ENCODE assay signal across 12 cellular contexts in genomic region chr3:30646181-30646876, GRCh38. TPM values are rescaled to one million over a fixed set of nuclear protein-coding genes. Genes with fewer than 3 reads are reported as not detected.
DNase-seq lines count a peak whose midpoint lies in the region; ATAC-seq and TF ChIP-seq lines count a peak whose summit lies in the region.
"Had no signal": no experiment of that assay in that cellular context is flagged by ENCODE, and none has a peak within 500 bp of the region (broad histone marks: within the 10 kb centered on the region; RNA-seq: fewer than 3 reads in every experiment).

No MANE protein-coding gene starts in this region.

- CTCF ChIA-PET in MCF 10A (lab: Yijun Ruan, JAX), result interaction anchor here (2.0 kb wide), 1 partner anchor 12 kb away, joined by 9 read pairs; no protein-coding TSS in a partner anchor

- in situ Hi-C loops in ACHN (cut with HindIII; ENCODE audit: low pct_ligation_motif_present, low pct_unique_long_range_greater_than_20kb, low sequenced_read_pairs), result no loop called here

- no peak for ATAC-seq in sciatic nerve

- H3K27me3 Mint-ChIP-seq in MCF 10A (ENCODE audit: insufficient read depth, unreplicated experiment), result no peaks in the 10 kb centered on the region

- H3K9me3 ChIP-seq in breast epithelium (no peaks in the 10 kb centered on the region), tibial nerve (no peaks in the 10 kb centered on the region)

- H3K4me3 Mint-ChIP-seq in MCF 10A (ENCODE audit: unreplicated experiment), result no peak overlapping the region

- peaks cover 38% of the 10 kb centered on the region for H3K4me1 Mint-ChIP-seq in MCF 10A (ENCODE audit: insufficient read depth, unreplicated experiment)

- peaks cover 93% of the 10 kb centered on the region for H3K36me3 Mint-ChIP-seq in MCF 10A (ENCODE audit: insufficient read depth, unreplicated experiment)

- H3K4me1 ChIP-seq in breast epithelium, result peaks cover 0 to 5% of the 10 kb centered on the region in 2 donors
- H3K4me1 ChIP-seq in tibial nerve, result peaks cover 0 to 97% (median 66%) of the 10 kb centered on the region in 4 donors

- H3K36me3 ChIP-seq in breast epithelium (no peaks in the 10 kb centered on the region), tibial nerve (peaks cover 0 to 67% (median 0%) of the 10 kb centered on the region in 3 donors)

- TF ChIP-seq CTCF in MCF 10A (IDR thresholded peaks at IDR 0.05; ENCODE audit: unreplicated experiment), result no peak
- TF ChIP-seq CTCF in breast epithelium (IDR thresholded peaks at IDR 0.05), result no peak
- TF ChIP-seq CTCF in fibroblast of pulmonary artery (IDR thresholded peaks at IDR 0.05; ENCODE audit: low read length, missing control alignments), result no peak
- no peak for TF ChIP-seq CTCF in tibial nerve (IDR thresholded peaks at IDR 0.05)

- intact Hi-C loops in MCF 10A (cut with micrococcal nuclease), result no loop called here
- intact Hi-C loops in breast epithelium (cut with DNase I; ENCODE audit: low total_unique reads), result no loop called here
- intact Hi-C loops in sciatic nerve (cut with DNase I), result no loop called here

- H3K9me3 Mint-ChIP-seq in MCF 10A (ENCODE audit: unreplicated experiment), result no peaks in the 10 kb centered on the region

- POLR2A ChIA-PET in MCF 10A (lab: Yijun Ruan, JAX), result interaction anchor here (1.1 to 1.4 kb wide), 3 partner anchors 12 to 40 kb away, joined by 3 to 5 read pairs (median 3); partner anchors contain the start of gene TGFBR2

- TF ChIP-seq POLR2A in breast epithelium (IDR thresholded peaks at IDR 0.05) (no peak), tibial nerve (IDR thresholded peaks at IDR 0.05) (no peak)

- H3K4me3 ChIP-seq in breast epithelium, result no peak overlapping the region
- no peak overlapping the region for H3K4me3 ChIP-seq in fibroblast of pulmonary artery (replicated peaks; ENCODE audit: low read depth, low read length)
- H3K4me3 ChIP-seq in tibial nerve, result no peak overlapping the region

- H3K27me3 ChIP-seq in breast epithelium (no peaks in the 10 kb centered on the region), tibial nerve (no peaks in the 10 kb centered on the region)

- TF ChIP-seq EP300 in tibial nerve (IDR thresholded peaks at IDR 0.05), result peak in 1 of 2 donors; percentile 82

- DNase-seq in MCF 10A (ENCODE audit: unreplicated experiment) (no peak), breast epithelium (ENCODE audit: low spot score in 2 of 2) (no peak), SIG-M5 treated with dmso at 0.1 percent for 504 hours (lab: John Stamatoyannopoulos, UW; ENCODE audit: unreplicated experiment) (peak; percentile 99), fibroblast of pulmonary artery (ENCODE audit: low read depth) (peak; percentile 63), tibial nerve (ENCODE audit: low spot score in 2 of 2) (no peak), ACHN (no peak), NCI-H2107 treated with DMSO at 0.1 percent for 48 hours (lab: John Stamatoyannopoulos, UW; ENCODE audit: unreplicated experiment) (no peak), sciatic nerve (ENCODE audit: low spot score) (no peak)
- DNase-seq: activated effector memory CD4-positive, alpha-beta T cell treated with Interleukin-2 at 50 U/mL for 16 hours; COR-L47; NCI-H2029 treated with DMSO at 0.1 percent for 48 hours; SW 1271 had no signal

- peak overlapping the region in 1 of 2 donors; percentile 20 for H3K27ac ChIP-seq in breast epithelium
- H3K27ac ChIP-seq in tibial nerve, result peak overlapping the region in 3 of 4 donors; percentile 5 to 51 (median 9)

- WGBS in tibial nerve, 2 donors, result 82 to 88% methylated on average over 5 of the region's 5 CpGs

- BruUV-seq in MCF 10A (replicated peaks; lab: Mats Ljungman, UMichigan), result TSS peak; percentile 23

- H3K27ac Mint-ChIP-seq in MCF 10A (ENCODE audit: low read depth, unreplicated experiment), result no peak overlapping the region

RNA-seq across cellular contexts. Expression of gene TGFBR2, which starts 39.9 kb away (rescaled TPM):
- total RNA-seq in MCF 10A (2022) (103 and 104 TPM in 2 replicates), breast epithelium (100 to 1,000 TPM; 205 to 281 (median 243) TPM), tibial nerve (100 to 1,000 TPM; 338 to 406 (median 350) TPM), sciatic nerve (221 TPM)

Comparison
In these comparisons a context has a peak if more than half of its experiments do, and no peak if none do; other contexts are left out.
1. DNase-seq: peak in SIG-M5 treated with dmso at 0.1 percent for 504 hours (single experiment) and fibroblast of pulmonary artery (single experiment); none in MCF 10A (single experiment), breast epithelium (0 of 2), tibial nerve (0 of 2), ACHN (single experiment), NCI-H2107 treated with DMSO at 0.1 percent for 48 hours (single experiment) and sciatic nerve (single experiment).